1 cellular context compared by ENCODE assay signal in the genomic region with DNA sequence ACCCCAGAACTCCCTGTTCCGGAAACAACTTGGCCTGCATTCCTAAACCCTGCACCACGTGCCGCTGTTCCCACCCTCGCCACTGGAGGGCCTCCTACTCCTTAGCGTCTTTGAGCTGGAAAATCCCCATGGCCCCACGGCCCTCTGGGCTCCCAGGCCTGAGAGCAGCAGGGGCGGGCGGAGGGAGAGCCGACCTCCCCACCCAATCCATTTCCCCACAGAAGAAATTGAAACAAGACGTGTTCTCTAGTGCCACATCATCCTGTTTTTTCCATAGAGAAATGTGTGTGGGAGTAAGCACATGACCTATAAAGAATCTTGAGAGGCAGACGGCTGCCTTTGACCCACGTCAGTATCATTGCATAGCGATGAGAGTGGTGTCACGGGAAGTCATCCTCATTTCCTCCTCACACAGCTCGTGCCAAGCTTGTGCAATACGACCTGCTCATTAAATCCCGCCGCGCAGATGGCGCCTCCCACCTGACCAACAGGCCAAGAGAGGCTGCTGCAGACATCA.
TF ChIP-seq lines count a peak whose summit lies in the region.

No MANE protein-coding gene starts in this region.

TF ChIP-seq in HCT116, 20 proteins besides CTCF, POLR2A, EP300 and RAD21:
- TF ChIP-seq ZBTB33 (IDR thresholded peaks at IDR 0.05; ENCODE audit: extremely low read depth, insufficient replicate concordance, low read length), result no peak
- TF ChIP-seq SIN3A (IDR thresholded peaks at IDR 0.05; ENCODE audit: low read depth), result no peak
- no peak for TF ChIP-seq EGR1 (IDR thresholded peaks at IDR 0.05; ENCODE audit: low read depth)
- TF ChIP-seq TCF7L2 (IDR thresholded peaks at IDR 0.05; ENCODE audit: borderline replicate concordance, extremely low read depth, insufficient read depth, insufficient read length), result no peak
- no peak for TF ChIP-seq SRF (IDR thresholded peaks at IDR 0.05; ENCODE audit: low read depth)
- TF ChIP-seq ZNF274 (IDR thresholded peaks at IDR 0.05; ENCODE audit: low read depth, low read length), result no peak
- TF ChIP-seq CBX3 (IDR thresholded peaks at IDR 0.05; ENCODE audit: low read depth), result no peak
- no peak for TF ChIP-seq SP1 (IDR thresholded peaks at IDR 0.05; ENCODE audit: low read depth)
- no peak for TF ChIP-seq EZH2 (IDR thresholded peaks at IDR 0.05)
- TF ChIP-seq POLR2AphosphoS5 (IDR thresholded peaks at IDR 0.05; ENCODE audit: low read depth, low read length), result no peak
TF ChIP-seq in HCT116: peak in this region for 0.
